ENCODE assay signal across 27 cellular contexts in the genomic region with DNA sequence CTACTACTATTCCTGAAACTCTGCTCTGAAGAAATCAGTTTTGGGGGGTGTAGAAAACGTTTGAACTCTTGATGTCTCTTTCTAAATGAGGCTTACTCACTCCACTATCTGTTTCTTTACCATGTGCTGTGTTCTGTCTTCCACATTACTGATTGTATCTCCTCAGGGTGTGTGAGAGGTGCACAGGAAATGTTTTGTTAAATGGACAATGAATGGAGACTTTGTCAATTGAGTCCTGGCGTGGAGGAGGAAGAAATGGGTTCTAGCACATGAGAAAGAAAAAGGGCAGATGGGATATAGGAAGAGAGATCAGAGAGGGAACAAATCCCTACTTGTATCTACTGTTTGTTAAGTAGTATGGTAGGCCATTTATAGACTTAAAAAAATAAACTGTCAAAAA.
"Had no signal": no experiment of that assay in that cellular context is flagged by ENCODE, and none has a peak within 500 bp of the region (broad histone marks: within the 10 kb centered on the region; RNA-seq: fewer than 3 reads in every experiment).

No MANE protein-coding gene starts in this region.

- H3K79me2 ChIP-seq: parathyroid adenoma had no signal

- ATAC-seq: esophagus mucosa; mucosa of descending colon; natural killer cell treated with Interleukin-12 subunit alpha and Interleukin-12 subunit beta and Interleukin-15 and Interleukin-18, amount 100 ng/mL, for 72 hours; stimulated activated effector memory CD8-positive, alpha-beta T cell treated with anti-CD3 and anti-CD28 coated beads, Interleukin-12 subunit alpha, Interleukin-12 subunit beta, amount 100 ng/mL, for 72 hours; stimulated activated naive CD8-positive, alpha-beta T cell treated with anti-CD3 and anti-CD28 coated beads, Interleukin-15, Interleukin-2, amounts not matched to agents 100 U/mL and 50 U/mL, for 24 hours had no signal

- H3K4me3 Mint-ChIP-seq: endodermal cell; mesothelial cell of epicardium; naive B cell; natural killer cell treated with Interleukin-12 subunit alpha and Interleukin-12 subunit beta and Interleukin-15 and Interleukin-18, amount 100 ng/mL, for 72 hours; neural crest cell; stimulated activated effector memory CD8-positive, alpha-beta T cell treated with anti-CD3 and anti-CD28 coated beads, Interleukin-12 subunit alpha, Interleukin-12 subunit beta, amount 100 ng/mL, for 72 hours; type B pancreatic cell had no signal

- H3K9ac ChIP-seq: parathyroid adenoma had no signal

- H2AFZ ChIP-seq: parathyroid adenoma had no signal

- H3K4me3 ChIP-seq: heart right ventricle, lung, mucosa of descending colon, prostate gland, right atrium auricular region, testis, tibial artery had no signal

- H3K27ac ChIP-seq: epithelial cell of prostate, heart right ventricle, neutrophil, parathyroid adenoma, prostate gland, right atrium auricular region, testis, tibial artery had no signal

- H3K4me1 Mint-ChIP-seq: endodermal cell; naive B cell; stimulated activated effector memory CD8-positive, alpha-beta T cell treated with anti-CD3 and anti-CD28 coated beads, Interleukin-12 subunit alpha, Interleukin-12 subunit beta, amount 100 ng/mL, for 72 hours had no signal

- H3K36me3 ChIP-seq: heart right ventricle, neutrophil, prostate gland, right atrium auricular region, tibial artery had no signal

- H3K36me3 Mint-ChIP-seq: naive B cell; natural killer cell treated with Interleukin-12 subunit alpha and Interleukin-12 subunit beta and Interleukin-15 and Interleukin-18, amount 100 ng/mL, for 72 hours; stimulated activated effector memory CD8-positive, alpha-beta T cell treated with anti-CD3 and anti-CD28 coated beads, Interleukin-12 subunit alpha, Interleukin-12 subunit beta, amount 100 ng/mL, for 72 hours; type B pancreatic cell had no signal

- H3K27me3 Mint-ChIP-seq: naive B cell; natural killer cell treated with Interleukin-12 subunit alpha and Interleukin-12 subunit beta and Interleukin-15 and Interleukin-18, amount 100 ng/mL, for 72 hours; type B pancreatic cell had no signal

- DNase-seq: effector CD8-positive, alpha-beta T cell; endodermal cell; foreskin fibroblast; glutamatergic neuron; hippocampal formation; mesenchymal stem cell; mucosa of descending colon; naive B cell; stimulated activated CD4-positive, alpha-beta T cell treated with anti-CD3 and anti-CD28 coated beads, Interleukin-2, amount 100 ng/mL, for 24 hours; stimulated activated CD4-positive, alpha-beta T cell treated with anti-CD3 and anti-CD28 coated beads, Interleukin-4, amount 100 ng/mL, for 24 hours; stimulated activated naive CD8-positive, alpha-beta T cell treated with anti-CD3 and anti-CD28 coated beads, Interleukin-15, Interleukin-2, amounts not matched to agents 100 U/mL and 50 U/mL, for 24 hours; substantia nigra; testis; tibial artery had no signal

- H3K4me1 ChIP-seq: parathyroid adenoma, prostate gland, testis, tibial artery had no signal

- H3K27ac Mint-ChIP-seq: endodermal cell; mesothelial cell of epicardium; naive B cell; natural killer cell treated with Interleukin-12 subunit alpha and Interleukin-12 subunit beta and Interleukin-15 and Interleukin-18, amount 100 ng/mL, for 72 hours; stimulated activated effector memory CD8-positive, alpha-beta T cell treated with anti-CD3 and anti-CD28 coated beads, Interleukin-12 subunit alpha, Interleukin-12 subunit beta, amount 100 ng/mL, for 72 hours; type B pancreatic cell had no signal

- H3K9me3 ChIP-seq: neutrophil, prostate gland, testis had no signal

- H3K27me3 ChIP-seq: heart right ventricle, neutrophil, right atrium auricular region, testis, tibial artery had no signal
